38 cellular contexts compared by ENCODE assay signal in the genomic region with DNA sequence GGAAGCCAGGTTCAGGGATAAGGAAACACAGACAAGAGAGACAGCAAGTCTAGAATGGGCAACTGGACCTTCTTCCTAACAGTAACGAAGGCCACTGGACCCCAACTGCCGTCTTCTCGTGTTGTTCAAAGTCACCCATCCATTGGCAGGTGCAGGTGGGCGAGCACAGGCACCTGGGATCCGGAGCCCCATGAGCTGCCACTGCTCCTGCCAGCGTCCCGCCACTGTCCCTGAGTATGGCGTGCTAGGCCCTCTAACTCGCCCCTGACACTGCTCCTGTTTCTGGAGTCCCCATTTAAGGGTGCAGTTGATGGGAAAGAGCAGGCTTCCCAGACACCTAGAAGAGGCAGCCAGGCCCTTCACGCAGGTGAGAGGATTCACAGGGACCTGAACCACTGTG. TPM values are rescaled to one million over a fixed set of nuclear protein-coding genes. Genes with fewer than 3 reads are reported as not detected.
"Had no signal": no experiment of that assay in that cellular context is flagged by ENCODE, and none has a peak within 500 bp of the region (broad histone marks: within the 10 kb centered on the region; RNA-seq: fewer than 3 reads in every experiment).

No MANE protein-coding gene starts in this region.

- H3K4me1 ChIP-seq: adrenal gland, body of pancreas, breast epithelium had no signal

- H3K27ac Mint-ChIP-seq: activated B cell treated with CpG ODN at 0.5 μM for 24 hours; activated CD4-positive, alpha-beta memory T cell treated with anti-CD3 and anti-CD28 coated beads, Interleukin-2, amount 10 ng/mL, durations not matched to agents 7 days and 5 days; activated CD4-positive, alpha-beta T cell treated with anti-CD3 and anti-CD28 coated beads, Interleukin-2, amount 10 ng/mL, durations not matched to agents 24 days and 14 days; activated naive CD4-positive, alpha-beta T cell treated with anti-CD3 and anti-CD28 coated beads for 36 hours; activated naive CD8-positive, alpha-beta T cell treated with anti-CD3 and anti-CD28 coated beads for 36 hours; activated T-cell treated with anti-CD3 and anti-CD28 coated beads, Interleukin-2, amount 50 U/mL, for 72 hours; activated T-helper 1 cell treated with anti-CD3 and anti-CD28 coated beads, Interleukin-12 subunit alpha, Interleukin-12 subunit beta, Interleukin-2, Interleukin-4 antibody, amounts not matched to agents 30 ng/mL and 10 ng/mL and 1 ng/mL, durations not matched to agents 14 hours and 24 hours and 36 hours; T-helper 1 cell treated with Interleukin-12 subunit alpha and Interleukin-12 subunit beta and Interleukin-4 antibody, amounts not matched to agents 30 μg/mL and 1 μg/mL, for 36 hours; T-helper 2 cell treated with Interferon-gamma antibody and Interleukin-4, amounts not matched to agents 5 μg/mL and 100 μg/mL, for 36 hours had no signal

- H3K27me3 ChIP-seq: adrenal gland, body of pancreas, brain microvascular endothelial cell, breast epithelium had no signal

- H3K4me1 Mint-ChIP-seq: activated B cell treated with CpG ODN at 0.5 μM for 24 hours; activated naive CD8-positive, alpha-beta T cell treated with anti-CD3 and anti-CD28 coated beads for 36 hours; activated T-helper 17 cell treated with anti-CD3 and anti-CD28 coated beads, Interleukin-2, amount 50 U/mL, for 72 hours had no signal

- H3K27me3 Mint-ChIP-seq: activated B cell treated with CpG ODN at 0.5 μM for 24 hours; activated CD4-positive, alpha-beta memory T cell treated with anti-CD3 and anti-CD28 coated beads, Interleukin-2, amount 10 ng/mL, durations not matched to agents 7 days and 5 days; activated CD4-positive, alpha-beta T cell treated with anti-CD3 and anti-CD28 coated beads, Interleukin-2, amount 10 ng/mL, durations not matched to agents 24 days and 14 days; activated naive CD8-positive, alpha-beta T cell treated with anti-CD3 and anti-CD28 coated beads for 36 hours; activated T-helper 17 cell treated with anti-CD3 and anti-CD28 coated beads, Interleukin-2, amount 50 U/mL, for 72 hours had no signal

- H3K27ac ChIP-seq: body of pancreas, brain microvascular endothelial cell, breast epithelium, VCaP had no signal

- H3K36me3 ChIP-seq: breast epithelium had no signal

- H3K4me3 Mint-ChIP-seq: activated B cell treated with CpG ODN at 0.5 μM for 24 hours; activated CD4-positive, alpha-beta memory T cell treated with anti-CD3 and anti-CD28 coated beads, Interleukin-2, amount 10 ng/mL, durations not matched to agents 7 days and 5 days; activated CD4-positive, alpha-beta T cell treated with anti-CD3 and anti-CD28 coated beads, Interleukin-2, amount 10 ng/mL, durations not matched to agents 24 days and 14 days; activated naive CD4-positive, alpha-beta T cell treated with anti-CD3 and anti-CD28 coated beads for 36 hours; activated naive CD8-positive, alpha-beta T cell treated with anti-CD3 and anti-CD28 coated beads for 36 hours; activated T-cell treated with anti-CD3 and anti-CD28 coated beads, Interleukin-2, amount 50 U/mL, for 4 hours; activated T-cell treated with anti-CD3 and anti-CD28 coated beads, Interleukin-2, amount 50 U/mL, for 72 hours; activated T-helper 1 cell treated with anti-CD3 and anti-CD28 coated beads, Interleukin-12 subunit alpha, Interleukin-12 subunit beta, Interleukin-2, Interleukin-4 antibody, amounts not matched to agents 30 ng/mL and 10 ng/mL and 1 ng/mL, durations not matched to agents 14 hours and 24 hours and 36 hours; activated T-helper 17 cell treated with anti-CD3 and anti-CD28 coated beads, Interleukin-2, amount 50 U/mL, for 72 hours; T-helper 1 cell treated with Interleukin-12 subunit alpha and Interleukin-12 subunit beta and Interleukin-4 antibody, amounts not matched to agents 30 μg/mL and 1 μg/mL, for 36 hours; T-helper 2 cell treated with Interferon-gamma antibody and Interleukin-4, amounts not matched to agents 5 μg/mL and 100 μg/mL, for 36 hours had no signal

- DNase-seq: activated B cell treated with CpG ODN at 0.5 μM for 24 hours; activated CD4-positive, alpha-beta memory T cell treated with anti-CD3 and anti-CD28 coated beads, Interleukin-2, amount 10 ng/mL, durations not matched to agents 7 days and 5 days; activated CD4-positive, alpha-beta T cell treated with anti-CD3 and anti-CD28 coated beads for 4 hours; activated CD4-positive, alpha-beta T cell treated with anti-CD3 and anti-CD28 coated beads, Interleukin-2, amount 10 ng/mL, durations not matched to agents 24 days and 14 days; activated CD4-positive, alpha-beta T cell treated with anti-CD3 and anti-CD28 coated beads, Interleukin-2, amount 50 U/mL, for 1 hour; activated CD4-positive, alpha-beta T cell treated with anti-CD3 and anti-CD28 coated beads, Interleukin-2, amount 50 U/mL, for 4 hours; activated CD4-positive, CD25-positive, alpha-beta regulatory T cell treated with anti-CD3 and anti-CD28 coated beads, Interleukin-2, amount 50 U/mL, for 72 hours; activated CD8-positive, alpha-beta memory T cell treated with anti-CD3 and anti-CD28 coated beads, Interleukin-2, amount 50 U/mL, for 4 hours; activated effector memory CD4-positive, alpha-beta T cell treated with anti-CD3 and anti-CD28 coated beads, Interleukin-2, amount 50 U/mL, for 16 hours; activated gamma-delta T cell treated with Interleukin-2 at 50 U/mL for 16 hours; activated naive CD4-positive, alpha-beta T cell; activated naive CD4-positive, alpha-beta T cell treated with anti-CD3 and anti-CD28 coated beads for 36 hours; activated naive CD4-positive, alpha-beta T cell treated with anti-CD3 and anti-CD28 coated beads, Interleukin-2, amount 50 U/mL, for 16 hours; activated naive CD8-positive, alpha-beta T cell treated with anti-CD3 and anti-CD28 coated beads for 36 hours; activated T-cell treated with anti-CD3 and anti-CD28 coated beads for 4 hours; activated T-cell treated with anti-CD3 and anti-CD28 coated beads, Interleukin-2, amount 50 U/mL, for 1 hour; activated T-cell treated with anti-CD3 and anti-CD28 coated beads, Interleukin-2, amount 50 U/mL, for 4 hours; activated T-cell treated with anti-CD3 and anti-CD28 coated beads, Interleukin-2, amount 50 U/mL, for 72 hours; adrenal gland; amniotic stem cell; aorta; body of pancreas; brain microvascular endothelial cell; central memory CD4-positive, alpha-beta T cell; T-helper 1 cell; T-helper 2 cell; T-helper 9 cell had no signal

- H3K9me3 Mint-ChIP-seq: activated CD4-positive, alpha-beta memory T cell treated with anti-CD3 and anti-CD28 coated beads, Interleukin-2, amount 10 ng/mL, durations not matched to agents 7 days and 5 days; activated CD4-positive, alpha-beta T cell treated with anti-CD3 and anti-CD28 coated beads, Interleukin-2, amount 10 ng/mL, durations not matched to agents 24 days and 14 days; activated naive CD4-positive, alpha-beta T cell treated with anti-CD3 and anti-CD28 coated beads for 36 hours; activated naive CD8-positive, alpha-beta T cell treated with anti-CD3 and anti-CD28 coated beads for 36 hours; activated T-cell treated with anti-CD3 and anti-CD28 coated beads, Interleukin-2, amount 50 U/mL, for 4 hours; activated T-cell treated with anti-CD3 and anti-CD28 coated beads, Interleukin-2, amount 50 U/mL, for 72 hours; activated T-helper 1 cell treated with anti-CD3 and anti-CD28 coated beads, Interleukin-12 subunit alpha, Interleukin-12 subunit beta, Interleukin-2, Interleukin-4 antibody, amounts not matched to agents 30 ng/mL and 10 ng/mL and 1 ng/mL, durations not matched to agents 14 hours and 24 hours and 36 hours; activated T-helper 17 cell treated with anti-CD3 and anti-CD28 coated beads, Interleukin-2, amount 50 U/mL, for 72 hours; T-helper 1 cell treated with Interleukin-12 subunit alpha and Interleukin-12 subunit beta and Interleukin-4 antibody, amounts not matched to agents 30 μg/mL and 1 μg/mL, for 36 hours; T-helper 2 cell treated with Interferon-gamma antibody and Interleukin-4, amounts not matched to agents 5 μg/mL and 100 μg/mL, for 36 hours had no signal

- H3K4me3 ChIP-seq: adrenal gland, body of pancreas, breast epithelium had no signal

- H3K9me3 ChIP-seq: adrenal gland, body of pancreas, breast epithelium had no signal

- ATAC-seq: activated naive CD4-positive, alpha-beta T cell treated with anti-CD3 and anti-CD28 coated beads, Interleukin-2, amount 50 U/mL, for 72 hours; activated T-cell treated with anti-CD3 and anti-CD28 coated beads, Interleukin-2, amount 50 U/mL, for 4 hours; activated T-cell treated with anti-CD3 and anti-CD28 coated beads, Interleukin-2, amount 50 U/mL, for 72 hours; activated T-helper 17 cell treated with anti-CD3 and anti-CD28 coated beads, Interleukin-2, amount 50 U/mL, for 72 hours; body of pancreas had no signal

RNA-seq across cellular contexts. Expression of a gene that starts 53.1 kb away (rescaled TPM):
- total RNA-seq: activated B cell treated with CpG ODN at 0.5 μM for 24 hours; activated CD4-positive, alpha-beta memory T cell treated with anti-CD3 and anti-CD28 coated beads, Interleukin-2, amount 10 ng/mL, durations not matched to agents 7 days and 5 days; activated CD4-positive, alpha-beta T cell treated with anti-CD3 and anti-CD28 coated beads, Interleukin-2, amount 10 ng/mL, durations not matched to agents 24 days and 14 days; activated CD8-positive, alpha-beta memory T cell treated with anti-CD3 and anti-CD28 coated beads for 36 hours; activated naive CD4-positive, alpha-beta T cell treated with anti-CD3 and anti-CD28 coated beads for 36 hours; activated naive CD4-positive, alpha-beta T cell treated with anti-CD3 and anti-CD28 coated beads, Interleukin-2, amount 50 U/mL, for 72 hours; activated naive CD8-positive, alpha-beta T cell treated with anti-CD3 and anti-CD28 coated beads for 36 hours; activated T-cell treated with anti-CD3 and anti-CD28 coated beads, Interleukin-2, amount 50 U/mL, for 4 hours; activated T-cell treated with anti-CD3 and anti-CD28 coated beads, Interleukin-2, amount 50 U/mL, for 72 hours; activated T-helper 1 cell treated with anti-CD3 and anti-CD28 coated beads, Interleukin-12 subunit alpha, Interleukin-12 subunit beta, Interleukin-2, Interleukin-4 antibody, amounts not matched to agents 30 ng/mL and 10 ng/mL and 1 ng/mL, durations not matched to agents 14 hours and 24 hours and 36 hours; activated T-helper 17 cell treated with anti-CD3 and anti-CD28 coated beads, Interleukin-2, amount 50 U/mL, for 72 hours; adrenal gland; aorta; astrocyte; body of pancreas; breast epithelium; cardiac septum; cerebellum had no signal
- polyA plus RNA-seq: aorta had no signal
